In genomic region chr12:105954891-105955607, GRCh38 we compare ENCODE assay signal across 21 cellular contexts.
DNase-seq lines count a peak whose midpoint lies in the region; ATAC-seq and TF ChIP-seq lines count a peak whose summit lies in the region.
"Had no signal": no experiment of that assay in that cellular context is flagged by ENCODE, and none has a peak within 500 bp of the region (broad histone marks: within the 10 kb centered on the region; RNA-seq: fewer than 3 reads in every experiment).

No MANE protein-coding gene starts in this region.

- POLR2A ChIA-PET in HEK293 (lab: Yijun Ruan, JAX) = no interaction called here

- peak overlapping the region; percentile 47 for H2AFZ ChIP-seq in mammary epithelial cell (ENCODE audit: low read depth, low read length)

- BruUV-seq in mammary epithelial cell (replicated peaks; lab: Mats Ljungman, UMichigan) = no TSS peak

- no peaks in the 10 kb centered on the region for H3K36me3 ChIP-seq in HEK293 (ENCODE audit: control insufficient read depth in 2 of 2, insufficient read depth in 1 of 2, low read length in 2 of 2)
- H3K36me3 ChIP-seq in mammary epithelial cell (ENCODE audit: insufficient read depth, low read length) = no peaks in the 10 kb centered on the region
- H3K36me3 ChIP-seq in lower lobe of right lung = no peaks in the 10 kb centered on the region
- H3K36me3 ChIP-seq: SJCRH30 had no signal

- intact Hi-C loops in mammary epithelial cell (cut with micrococcal nuclease) = no loop called here
- intact Hi-C loops in left ventricle myocardium superior (cut with micrococcal nuclease) = no loop called here
- intact Hi-C loops in lower lobe of right lung (cut with DNase I) = no loop called here

- peak; percentile 20 for ATAC-seq in left ventricle myocardium superior
- ATAC-seq in lower lobe of right lung = no peak
- ATAC-seq: activated CD4-positive, CD25-positive, alpha-beta regulatory T cell treated with anti-CD3 and anti-CD28 coated beads, Interleukin-2, amount 50 U/mL, for 24 hours; sciatic nerve had no signal

- H3K27ac ChIP-seq in HEK293 (ENCODE audit: extremely low read depth, low read depth, low read length) (no peak overlapping the region), mammary epithelial cell (ENCODE audit: insufficient read depth, low read depth, low read length) (no peak overlapping the region), lower lobe of right lung (no peak overlapping the region)
- H3K27ac ChIP-seq: SJCRH30 had no signal

- no peaks in the 10 kb centered on the region for H4K20me1 ChIP-seq in mammary epithelial cell (ENCODE audit: insufficient read depth, low read length)

- no peaks in the 10 kb centered on the region for H3K9me3 ChIP-seq in HEK293 (ENCODE audit: control insufficient read depth, insufficient read depth, low read depth, low read length)
- no peaks in the 10 kb centered on the region for H3K9me3 ChIP-seq in mammary epithelial cell (replicated peaks; ENCODE audit: insufficient read depth, low read length)
- no peaks in the 10 kb centered on the region for H3K9me3 ChIP-seq in lower lobe of right lung
- H3K9me3 ChIP-seq: SJCRH30 had no signal

- CTCF ChIA-PET in HEK293 (lab: Yijun Ruan, JAX) (interaction anchor here (0.6 to 0.9 kb wide), 2 partner anchors 8 to 403 kb away, joined by 3 to 4 read pairs; partner anchors contain the start of gene POLR3B), mammary epithelial cell (lab: Charles Lee; ENCODE audit: low non-redundant PET) (no interaction called here)

- no peak overlapping the region for H3K9ac ChIP-seq in mammary epithelial cell (ENCODE audit: insufficient read depth, low read length)

- dilution Hi-C loops in mammary epithelial cell (cut with HindIII; ENCODE audit: low sequenced_read_pairs) = loop anchor here (10.0 kb wide), 1 partner anchor 180 kb away; the partner anchor contains the start of gene NUAK1

- H3K4me1 ChIP-seq in HEK293 (ENCODE audit: control insufficient read depth, insufficient read depth, low read length) = no peaks in the 10 kb centered on the region
- peaks cover 12% of the 10 kb centered on the region for H3K4me1 ChIP-seq in mammary epithelial cell (ENCODE audit: insufficient read depth, low read length)
- H3K4me1 ChIP-seq in lower lobe of right lung = no peaks in the 10 kb centered on the region
- H3K4me1 ChIP-seq: SJCRH30 had no signal

- 44% methylated on average over 3 of the region's 3 CpGs for WGBS in mammary epithelial cell (ENCODE audit: low coverage, missing lambda C conversion rate)

- in situ Hi-C loops in mammary epithelial cell (cut with MboI; ENCODE audit: low sequenced_read_pairs in 2 of 2) = no loop called here

- H3K4me3 ChIP-seq in HEK293 (ENCODE audit: low read depth, low read length) = no peak overlapping the region
- H3K4me3 ChIP-seq in mammary epithelial cell (replicated peaks in 1 of 3; ENCODE audit: insufficient read depth in 1 of 3, low read depth in 2 of 3, low read length in 3 of 3) = no peak overlapping the region
- no peak overlapping the region for H3K4me3 ChIP-seq in lower lobe of right lung
- H3K4me3 ChIP-seq: SJCRH30 had no signal

- H3K79me2 ChIP-seq in mammary epithelial cell (ENCODE audit: insufficient read depth, low read length) = no peaks in the 10 kb centered on the region

- H3K4me2 ChIP-seq in mammary epithelial cell (ENCODE audit: insufficient read depth, low read depth, low read length) = no peak overlapping the region

- DNase-seq in AG08395 (ENCODE audit: low spot score) (peak; percentile 18), mammary epithelial cell (peak; percentile 69), left ventricle myocardium superior (no peak), SHP77 treated with DMSO at 0.1 percent for 48 hours (lab: John Stamatoyannopoulos, UW) (no peak), DMS114 treated with DMSO at 0.1 percent for 48 hours (lab: John Stamatoyannopoulos, UW; ENCODE audit: unreplicated experiment) (no peak), lower lobe of right lung (no peak)
- no peak for DNase-seq in activated CD4-positive, CD25-positive, alpha-beta regulatory T cell (lab: John Stamatoyannopoulos, UW)
- DNase-seq: activated CD8-positive, alpha-beta memory T cell treated with anti-CD3 and anti-CD28 coated beads for 24 hours; activated naive CD8-positive, alpha-beta T cell treated with anti-CD3 and anti-CD28 coated beads, Interleukin-2, amount 10 ng/mL, durations not matched to agents 7 days and 5 days; AML-193; COR-L47; foreskin melanocyte; H9; NCI-H2081; NCI-H524; SJCRH30; stimulated activated CD4-positive, alpha-beta T cell treated with anti-CD3 and anti-CD28 coated beads, Interleukin-2, amount 100 ng/mL, for 24 hours; T-helper 2 cell had no signal

- TF ChIP-seq CTCF in HEK293 (tag by site-specific recombination; IDR thresholded peaks at IDR 0.05) = no peak
- TF ChIP-seq CTCF in mammary epithelial cell (conservative IDR thresholded peaks at IDR 0.05 in 1 of 2, IDR thresholded peaks at IDR 0.05 in 1 of 2; ENCODE audit: extremely low read depth in 1 of 2, insufficient read depth in 1 of 2, low read depth in 1 of 2, low read length in 2 of 2) = no peak
- no peak for TF ChIP-seq CTCF in lower lobe of right lung (IDR thresholded peaks at IDR 0.05)

- H3K27me3 ChIP-seq in mammary epithelial cell (ENCODE audit: insufficient read depth, low read length) = no peaks in the 10 kb centered on the region
- no peaks in the 10 kb centered on the region for H3K27me3 ChIP-seq in lower lobe of right lung (ENCODE audit: low read depth)
- H3K27me3 ChIP-seq: SJCRH30 had no signal

TF ChIP-seq in HEK293, 187 proteins besides CTCF, POLR2A, EP300 and RAD21:
- peak; percentile 30; the same call in 1 of the 2 replicates for TF ChIP-seq PRDM1 (tag by site-specific recombination; IDR thresholded peaks at IDR 0.05)
- peak; percentile 32; the same call in 1 of the 2 replicates for TF ChIP-seq ZNF335 (tag by site-specific recombination; conservative IDR thresholded peaks at IDR 0.05)
- TF ChIP-seq, protein P1, sequence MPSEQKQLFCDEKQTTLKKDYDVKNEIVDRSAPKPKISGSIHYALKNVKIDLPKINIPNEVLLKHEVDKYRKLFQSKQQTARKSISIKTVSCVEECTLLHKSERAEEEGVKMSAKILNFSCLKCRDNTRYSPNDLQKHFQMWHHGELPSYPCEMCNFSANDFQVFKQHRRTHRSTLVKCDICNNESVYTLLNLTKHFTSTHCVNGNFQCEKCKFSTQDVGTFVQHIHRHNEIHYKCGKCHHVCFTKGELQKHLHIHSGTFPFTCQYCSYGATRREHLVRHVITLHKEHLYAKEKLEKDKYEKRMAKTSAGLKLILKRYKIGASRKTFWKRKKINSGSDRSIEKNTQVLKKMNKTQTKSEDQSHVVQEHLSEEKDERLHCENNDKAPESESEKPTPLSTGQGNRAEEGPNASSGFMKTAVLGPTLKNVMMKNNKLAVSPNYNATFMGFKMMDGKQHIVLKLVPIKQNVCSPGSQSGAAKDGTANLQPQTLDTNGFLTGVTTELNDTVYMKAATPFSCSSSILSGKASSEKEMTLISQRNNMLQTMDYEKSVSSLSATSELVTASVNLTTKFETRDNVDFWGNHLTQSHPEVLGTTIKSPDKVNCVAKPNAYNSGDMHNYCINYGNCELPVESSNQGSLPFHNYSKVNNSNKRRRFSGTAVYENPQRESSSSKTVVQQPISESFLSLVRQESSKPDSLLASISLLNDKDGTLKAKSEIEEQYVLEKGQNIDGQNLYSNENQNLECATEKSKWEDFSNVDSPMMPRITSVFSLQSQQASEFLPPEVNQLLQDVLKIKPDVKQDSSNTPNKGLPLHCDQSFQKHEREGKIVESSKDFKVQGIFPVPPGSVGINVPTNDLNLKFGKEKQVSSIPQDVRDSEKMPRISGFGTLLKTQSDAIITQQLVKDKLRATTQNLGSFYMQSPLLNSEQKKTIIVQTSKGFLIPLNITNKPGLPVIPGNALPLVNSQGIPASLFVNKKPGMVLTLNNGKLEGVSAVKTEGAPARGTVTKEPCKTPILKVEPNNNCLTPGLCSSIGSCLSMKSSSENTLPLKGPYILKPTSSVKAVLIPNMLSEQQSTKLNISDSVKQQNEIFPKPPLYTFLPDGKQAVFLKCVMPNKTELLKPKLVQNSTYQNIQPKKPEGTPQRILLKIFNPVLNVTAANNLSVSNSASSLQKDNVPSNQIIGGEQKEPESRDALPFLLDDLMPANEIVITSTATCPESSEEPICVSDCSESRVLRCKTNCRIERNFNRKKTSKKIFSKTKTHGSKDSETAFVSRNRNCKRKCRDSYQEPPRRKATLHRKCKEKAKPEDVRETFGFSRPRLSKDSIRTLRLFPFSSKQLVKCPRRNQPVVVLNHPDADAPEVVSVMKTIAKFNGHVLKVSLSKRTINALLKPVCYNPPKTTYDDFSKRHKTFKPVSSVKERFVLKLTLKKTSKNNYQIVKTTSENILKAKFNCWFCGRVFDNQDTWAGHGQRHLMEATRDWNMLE (tag by site-specific recombination; conservative IDR thresholded peaks at IDR 0.05; ENCODE audit: low read depth) = peak; percentile 26; the same call in 1 of the 2 replicates
- TF ChIP-seq ZNF266 (tag by site-specific recombination; IDR thresholded peaks at IDR 0.05; ENCODE audit: low read depth) = no peak
TF ChIP-seq in HEK293: peak in this region for 3.

Comparison
In these comparisons a context has a peak if more than half of its experiments do, and no peak if none do; other contexts are left out.
1. DNase-seq: peak in AG08395 (single experiment) and mammary epithelial cell (single experiment); none in left ventricle myocardium superior (single experiment), SHP77 treated with DMSO at 0.1 percent for 48 hours (single experiment), activated CD4-positive, CD25-positive, alpha-beta regulatory T cell (0 of 4), DMS114 treated with DMSO at 0.1 percent for 48 hours (single experiment) and lower lobe of right lung (single experiment).